ENCODE assay signal across 1 cellular context in the genomic region with DNA sequence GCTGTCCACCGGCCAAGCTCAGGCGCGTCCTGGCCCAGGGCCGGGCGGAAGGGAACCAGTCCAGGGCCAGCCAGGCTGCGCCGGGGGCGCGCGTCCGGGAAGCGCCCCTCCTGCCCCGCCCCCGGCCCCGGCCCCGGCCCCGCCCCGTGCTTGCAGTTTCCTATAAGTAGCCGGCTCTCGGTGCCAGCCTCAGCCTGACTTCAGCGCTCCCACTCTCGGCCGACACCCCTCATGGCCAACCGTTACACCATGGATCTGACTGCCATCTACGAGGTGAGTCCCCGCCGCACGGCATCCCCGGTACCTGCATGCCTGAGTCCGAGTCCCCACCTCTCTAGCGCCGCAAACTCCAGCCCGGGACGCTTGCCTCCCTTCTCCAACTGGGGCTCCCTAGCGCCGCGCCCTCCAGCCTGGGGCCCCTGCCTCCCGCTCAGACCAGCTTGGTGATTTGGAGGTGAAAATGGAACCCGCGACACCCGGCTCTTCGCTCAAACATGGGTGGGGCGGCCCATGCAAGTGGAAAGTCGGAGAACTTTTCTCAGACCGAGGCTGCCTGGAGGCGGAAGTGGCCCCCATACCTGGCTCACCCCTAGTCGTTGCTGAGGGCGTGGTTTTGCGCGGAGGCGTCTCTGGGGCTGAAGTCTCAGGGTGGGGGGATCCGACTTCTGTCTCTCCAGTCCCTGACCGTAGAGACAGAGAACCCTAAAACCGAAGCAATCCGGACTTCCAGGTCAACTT.
TF ChIP-seq lines count a peak whose summit lies in the region.

A gene with protein sequence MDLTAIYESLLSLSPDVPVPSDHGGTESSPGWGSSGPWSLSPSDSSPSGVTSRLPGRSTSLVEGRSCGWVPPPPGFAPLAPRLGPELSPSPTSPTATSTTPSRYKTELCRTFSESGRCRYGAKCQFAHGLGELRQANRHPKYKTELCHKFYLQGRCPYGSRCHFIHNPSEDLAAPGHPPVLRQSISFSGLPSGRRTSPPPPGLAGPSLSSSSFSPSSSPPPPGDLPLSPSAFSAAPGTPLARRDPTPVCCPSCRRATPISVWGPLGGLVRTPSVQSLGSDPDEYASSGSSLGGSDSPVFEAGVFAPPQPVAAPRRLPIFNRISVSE (plus strand): TSS at position 192 of the 738 bp plus-strand sequence. CDS start 58 bp downstream, at position 250.

TF ChIP-seq in liver, 16 proteins besides CTCF, POLR2A, EP300 and RAD21 (continued from another document):
- TF ChIP-seq, protein P1, sequence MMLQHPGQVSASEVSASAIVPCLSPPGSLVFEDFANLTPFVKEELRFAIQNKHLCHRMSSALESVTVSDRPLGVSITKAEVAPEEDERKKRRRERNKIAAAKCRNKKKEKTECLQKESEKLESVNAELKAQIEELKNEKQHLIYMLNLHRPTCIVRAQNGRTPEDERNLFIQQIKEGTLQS (IDR thresholded peaks at IDR 0.05) = no peak
- peak; percentile 38 for TF ChIP-seq NR2F2 (IDR thresholded peaks at IDR 0.05)
